14 cellular contexts compared by ENCODE assay signal in the genomic region with DNA sequence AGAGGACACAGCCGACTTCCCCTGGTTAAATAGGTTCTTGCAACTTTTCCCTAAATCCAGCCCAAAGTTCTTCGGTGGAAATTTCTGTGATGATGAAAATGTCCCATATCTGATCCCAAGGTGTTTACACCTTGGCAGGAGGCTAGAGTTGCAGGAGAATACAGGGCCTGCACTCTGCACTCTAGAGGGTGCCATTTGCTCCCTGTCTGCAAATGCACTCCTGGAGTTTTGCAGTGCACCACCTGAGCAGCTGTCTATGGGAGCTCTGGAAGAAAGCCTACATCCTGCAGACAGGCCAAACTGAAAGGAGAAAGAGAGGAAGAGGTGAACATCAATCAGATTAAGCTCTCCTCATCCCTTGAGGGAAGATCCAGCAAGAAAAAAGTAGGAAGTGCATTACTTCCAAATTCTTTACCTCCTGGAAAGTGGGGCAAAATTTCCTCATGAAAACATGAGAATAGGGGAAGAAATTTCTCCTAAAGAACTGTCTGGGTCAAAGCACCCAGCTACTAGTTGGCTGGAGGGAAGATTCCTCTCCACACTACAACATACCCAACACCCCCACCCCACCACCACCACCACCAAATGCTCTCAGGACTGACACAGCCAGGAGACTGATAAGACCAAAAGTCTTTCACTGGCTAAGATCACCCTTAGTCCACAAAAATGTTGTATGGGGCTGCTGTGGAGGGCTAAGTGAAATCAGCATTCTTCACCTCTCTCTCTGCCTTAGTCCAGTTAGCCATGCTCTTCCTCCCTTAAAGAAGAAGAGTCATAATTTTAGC.
A peak's percentile ranks its signal among the peaks of the same experiment; 100 is the strongest.
DNase-seq lines count a peak whose midpoint lies in the region; ATAC-seq, FAIRE-seq and TF ChIP-seq lines count a peak whose summit lies in the region.
"Had no signal": no experiment of that assay in that cellular context is flagged by ENCODE, and none has a peak within 500 bp of the region (broad histone marks: within the 10 kb centered on the region; RNA-seq: fewer than 3 reads in every experiment).

No MANE protein-coding gene starts in this region.

- peak; percentile 51 to 65; a peak in 4 of 6 replicates for ATAC-seq in A549
- peak; percentile 87 for ATAC-seq in left lobe of liver
- ATAC-seq in GM19328 (IDR thresholded peaks at IDR 0.05; ENCODE audit: unreplicated experiment) = no peak
- ATAC-seq: activated CD8-positive, alpha-beta memory T cell treated with anti-CD3 and anti-CD28 coated beads, Interleukin-2, amount 10 ng/mL, durations not matched to agents 7 days and 5 days; stimulated activated naive B cell treated with anti-CD40 and anti-IgM and Interleukin-4, amounts not matched to agents 10 μg/mL and 1 μg/mL and 100 μg/mL, for 72 hours had no signal

- H3K4me1 ChIP-seq in A549 = peaks cover 39% of the 10 kb centered on the region
- H3K4me1 ChIP-seq: BLaER1 had no signal

- H3K27ac ChIP-seq in A549 = peak overlapping the region; percentile 80 to 88; a peak in 5 of 6 replicates
- H3K27ac ChIP-seq: BLaER1, ovary had no signal

- H3K4me2 ChIP-seq in A549 = 0 out of 3 replicates have a peak overlapping the region, but pooled peaks have one; percentile 80
- H3K4me2 ChIP-seq: BLaER1 had no signal

- DNase-seq in A549 (ENCODE audit: low read depth in 1 of 2, low spot score in 1 of 2) (peak in 1 of 2 experiments; percentile 58), HPDE6-E6E7 (ENCODE audit: extremely low spot score) (peak; percentile 15), T47D (ENCODE audit: low read depth in 1 of 2, low spot score in 1 of 2) (peak; percentile 28 to 72), left lobe of liver (ENCODE audit: low spot score) (no peak), NCI-H1048 (lab: John Stamatoyannopoulos, UW) (no peak), NCI-H1105 treated with DMSO at 0.1 percent for 48 hours (lab: John Stamatoyannopoulos, UW) (no peak)
- no peak for DNase-seq in activated naive CD4-positive, alpha-beta T cell treated with anti-CD3 and anti-CD28 coated beads, Interleukin-2, amount 50 U/mL, for 16 hours
- DNase-seq: activated CD8-positive, alpha-beta memory T cell treated with anti-CD3 and anti-CD28 coated beads, Interleukin-2, amount 10 ng/mL, durations not matched to agents 7 days and 5 days; activated naive CD8-positive, alpha-beta T cell treated with anti-CD3 and anti-CD28 coated beads, Interleukin-2, amount 10 ng/mL, durations not matched to agents 7 days and 5 days; ovary; stimulated activated CD4-positive, alpha-beta T cell treated with anti-CD3 and anti-CD28 coated beads, Interleukin-2, amount 100 ng/mL, for 48 hours; stimulated activated naive B cell treated with anti-CD40 and anti-IgM and Interleukin-4, amounts not matched to agents 10 μg/mL and 1 μg/mL and 100 μg/mL, for 72 hours had no signal

- CTCF ChIA-PET in A549 (lab: Yijun Ruan, JAX) = interaction anchor here (0.8 to 6.0 kb wide), 8 partner anchors 10 to 612 kb away, joined by 3 to 52 read pairs (median 4); no protein-coding TSS in a partner anchor

- H3K4me3 ChIP-seq in A549 = no peak overlapping the region
- H3K4me3 ChIP-seq: BLaER1, ovary had no signal

- no peak for FAIRE-seq in A549 (lab: Jason Lieb, UNC)

- TF ChIP-seq CTCF in A549 (IDR thresholded peaks at IDR 0.05) = peak; percentile 52

- WGBS in A549 (ENCODE audit: missing lambda C conversion rate) = 63% methylated on average over 2 of the region's 2 CpGs

- peak; percentile 69 to 79 for TF ChIP-seq RAD21 in A549 (conservative IDR thresholded peaks at IDR 0.05 in 1 of 2, IDR thresholded peaks at IDR 0.05 in 1 of 2)

- no peak for TF ChIP-seq EP300 in A549 (IDR thresholded peaks at IDR 0.05)

- H3K9me3 ChIP-seq in A549 = no peaks in the 10 kb centered on the region
- H3K9me3 ChIP-seq: BLaER1, ovary had no signal

- TF ChIP-seq POLR2A in A549 (IDR thresholded peaks at IDR 0.05; ENCODE audit: low read length) = no peak

- in situ Hi-C loops in T47D (cut with HindIII; ENCODE audit: low pct_unique_long_range_greater_than_20kb, low sequenced_read_pairs) = no loop called here

- POLR2A ChIA-PET in A549 (lab: Yijun Ruan, JAX) = no interaction called here

TF ChIP-seq in A549, 52 proteins besides CTCF, POLR2A, EP300 and RAD21:
- no peak for TF ChIP-seq ATOH8 (CRISPR knock-in tag; IDR thresholded peaks at IDR 0.05; ENCODE audit: low read depth)
- peak; percentile 71 for TF ChIP-seq SMC3 (IDR thresholded peaks at IDR 0.05)
- no peak for TF ChIP-seq CHD2 (IDR thresholded peaks at IDR 0.05; ENCODE audit: low read length, partially characterized antibody)
- no peak for TF ChIP-seq SREBF2 (IDR thresholded peaks at IDR 0.05)
- TF ChIP-seq ZNF302 (CRISPR knock-in tag; IDR thresholded peaks at IDR 0.05) = no peak

Comparison
In these comparisons a context has a peak if more than half of its experiments do, and no peak if none do; other contexts are left out.
1. DNase-seq: peak in HPDE6-E6E7 (single experiment) and T47D (2 of 2); none in left lobe of liver (single experiment), NCI-H1048 (single experiment), activated naive CD4-positive, alpha-beta T cell treated with anti-CD3 and anti-CD28 coated beads, Interleukin-2, amount 50 U/mL, for 16 hours (single experiment) and NCI-H1105 treated with DMSO at 0.1 percent for 48 hours (single experiment).